15 cellular contexts compared by ENCODE assay signal in the genomic region with DNA sequence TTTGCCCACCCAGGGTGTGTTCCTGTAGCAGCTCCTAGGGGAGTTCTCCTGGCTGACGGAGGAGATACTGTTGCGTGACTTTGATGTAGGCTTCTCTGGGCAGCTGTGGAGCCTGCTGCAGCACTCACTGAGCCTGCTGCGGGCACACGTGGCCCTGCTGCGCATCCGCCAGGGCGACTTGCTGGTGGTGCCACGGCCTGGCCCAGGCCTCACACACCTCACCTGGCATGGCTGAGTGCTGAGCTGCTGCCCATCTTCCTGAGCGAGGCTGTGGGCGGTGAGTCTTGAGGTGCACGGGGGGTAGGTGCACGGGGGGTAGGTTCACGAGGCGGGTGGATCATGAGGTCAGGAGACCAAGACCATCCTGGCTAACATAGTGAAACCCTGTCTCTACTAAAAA.
A peak's percentile ranks its signal among the peaks of the same experiment; 100 is the strongest.
DNase-seq lines count a peak whose midpoint lies in the region; ATAC-seq and TF ChIP-seq lines count a peak whose summit lies in the region.
"Had no signal": no experiment of that assay in that cellular context is flagged by ENCODE, and none has a peak within 500 bp of the region (broad histone marks: within the 10 kb centered on the region; RNA-seq: fewer than 3 reads in every experiment).

No MANE protein-coding gene starts in this region.

- H3K9ac ChIP-seq in SK-N-SH: no peak overlapping the region
- H3K9ac ChIP-seq in DND-41 (ENCODE audit: low read depth, low read length): no peak overlapping the region
- H3K9ac ChIP-seq: BLaER1 had no signal

- H3K4me1 Mint-ChIP-seq in activated naive CD4-positive, alpha-beta T cell treated with anti-CD3 and anti-CD28 coated beads, Interleukin-2, amount 10 ng/mL, durations not matched to agents 7 days and 5 days: no peaks in the 10 kb centered on the region
- H3K4me1 Mint-ChIP-seq: CD8-positive, alpha-beta memory T cell; H9 had no signal

- H3K79me2 ChIP-seq in SK-N-SH (ENCODE audit: insufficient read depth) (no peaks in the 10 kb centered on the region), DND-41 (ENCODE audit: insufficient read depth, low read length) (no peaks in the 10 kb centered on the region)

- no peak overlapping the region for H3K4me3 Mint-ChIP-seq in activated naive CD4-positive, alpha-beta T cell treated with anti-CD3 and anti-CD28 coated beads, Interleukin-2, amount 10 ng/mL, durations not matched to agents 7 days and 5 days
- H3K4me3 Mint-ChIP-seq: CD8-positive, alpha-beta memory T cell; H9 had no signal

- POLR2A ChIA-PET in SK-N-SH (lab: Yijun Ruan, JAX): no interaction called here

- H3K27ac ChIP-seq in SK-N-SH (ENCODE audit: low read depth in 2 of 2, low read length in 1 of 2) (no peak overlapping the region), DND-41 (ENCODE audit: low read length) (no peak overlapping the region), lower lobe of right lung (no peak overlapping the region), vagina (no peak overlapping the region)
- H3K27ac ChIP-seq: 22Rv1, BLaER1 had no signal

- no peak for TF ChIP-seq POLR2A in vagina (IDR thresholded peaks at IDR 0.05)

- no peaks in the 10 kb centered on the region for H3K4me1 ChIP-seq in SK-N-SH (ENCODE audit: control insufficient read depth in 1 of 2, insufficient read depth in 2 of 2, low read depth in 1 of 2, low read length in 1 of 2)
- no peaks in the 10 kb centered on the region for H3K4me1 ChIP-seq in DND-41 (ENCODE audit: insufficient read depth, low read length)
- no peaks in the 10 kb centered on the region for H3K4me1 ChIP-seq in lower lobe of right lung
- no peaks in the 10 kb centered on the region for H3K4me1 ChIP-seq in vagina
- H3K4me1 ChIP-seq: BLaER1, Caco-2 had no signal

- no peak for TF ChIP-seq RAD21 in SK-N-SH (IDR thresholded peaks at IDR 0.05; ENCODE audit: low read length)

- no peak overlapping the region for H2AFZ ChIP-seq in SK-N-SH (ENCODE audit: low read depth)
- no peak overlapping the region for H2AFZ ChIP-seq in DND-41 (ENCODE audit: low read depth, low read length)

- intact Hi-C loops in lower lobe of right lung (cut with DNase I): no loop called here
- intact Hi-C loops in vagina (cut with DNase I): no loop called here

- CTCF ChIA-PET in SK-N-SH (lab: Yijun Ruan, JAX): no interaction called here
- CTCF ChIA-PET in activated naive CD4-positive, alpha-beta T cell treated with anti-CD3 and anti-CD28 coated beads, Interleukin-2, amount 10 ng/mL, durations not matched to agents 7 days and 5 days (lab: Charles Lee): no interaction called here

- H3K27me3 ChIP-seq in SK-N-SH (ENCODE audit: insufficient read depth) (no peaks in the 10 kb centered on the region), DND-41 (ENCODE audit: insufficient read depth, low read length, poor library complexity) (no peaks in the 10 kb centered on the region), lower lobe of right lung (ENCODE audit: low read depth) (no peaks in the 10 kb centered on the region), vagina (no peaks in the 10 kb centered on the region)
- H3K27me3 ChIP-seq: BLaER1 had no signal

- no peaks in the 10 kb centered on the region for H3K36me3 ChIP-seq in SK-N-SH (replicated peaks in 1 of 2; ENCODE audit: control insufficient read depth in 1 of 2, insufficient read depth in 2 of 2, low read length in 1 of 2)
- no peaks in the 10 kb centered on the region for H3K36me3 ChIP-seq in DND-41 (ENCODE audit: insufficient read depth, low read length)
- H3K36me3 ChIP-seq in lower lobe of right lung: no peaks in the 10 kb centered on the region
- H3K36me3 ChIP-seq in vagina: no peaks in the 10 kb centered on the region
- H3K36me3 ChIP-seq: BLaER1 had no signal

- DNase-seq in SK-N-SH (peak; percentile 0), DND-41 (no peak), lower lobe of right lung (peak; percentile 35), putamen (ENCODE audit: low spot score) (peak; percentile 0), vagina (ENCODE audit: extremely low spot score in 2 of 2) (no peak)
- no peak for DNase-seq in activated naive CD4-positive, alpha-beta T cell treated with anti-CD3 and anti-CD28 coated beads, Interleukin-2, amount 10 ng/mL, durations not matched to agents 7 days and 5 days
- DNase-seq: AML-193; Caco-2; CD8-positive, alpha-beta memory T cell; DMS53; H9 had no signal

- H3K27ac Mint-ChIP-seq in activated naive CD4-positive, alpha-beta T cell treated with anti-CD3 and anti-CD28 coated beads, Interleukin-2, amount 10 ng/mL, durations not matched to agents 7 days and 5 days: no peak overlapping the region
- H3K27ac Mint-ChIP-seq: CD8-positive, alpha-beta memory T cell; H9 had no signal

- H3K9me3 ChIP-seq in SK-N-SH (no peaks in the 10 kb centered on the region), DND-41 (ENCODE audit: insufficient read depth, low read length, severe bottlenecking) (no peaks in the 10 kb centered on the region), lower lobe of right lung (peaks cover 7% of the 10 kb centered on the region), vagina (no peaks in the 10 kb centered on the region)
- H3K9me3 ChIP-seq: Caco-2 had no signal

- peaks cover 7% of the 10 kb centered on the region for H3K36me3 Mint-ChIP-seq in activated naive CD4-positive, alpha-beta T cell treated with anti-CD3 and anti-CD28 coated beads, Interleukin-2, amount 10 ng/mL, durations not matched to agents 7 days and 5 days

- no peak for TF ChIP-seq EP300 in SK-N-SH (IDR thresholded peaks at IDR 0.05; ENCODE audit: borderline replicate concordance in 1 of 2, low read depth in 1 of 2, low read length in 1 of 2)

- TF ChIP-seq CTCF in SK-N-SH (IDR thresholded peaks at IDR 0.05): no peak
- no peak for TF ChIP-seq CTCF in DND-41 (IDR thresholded peaks at IDR 0.05; ENCODE audit: borderline replicate concordance, extremely low read depth, low read length, poor library complexity, severe bottlenecking)
- no peak for TF ChIP-seq CTCF in lower lobe of right lung (IDR thresholded peaks at IDR 0.05)
- TF ChIP-seq CTCF in vagina (IDR thresholded peaks at IDR 0.05): no peak

- ATAC-seq in SK-N-SH treated with all-trans-retinoic acid at 6 μM for 48 hours (no peak), DND-41 (ENCODE audit: insufficient read depth, low read depth) (0 out of 3 replicates have a peak, but pooled peaks have one; percentile 15), lower lobe of right lung (no peak), GM21737 (IDR thresholded peaks at IDR 0.05; ENCODE audit: unreplicated experiment) (no peak)

- H4K20me1 ChIP-seq in SK-N-SH (ENCODE audit: insufficient read depth) (no peaks in the 10 kb centered on the region), DND-41 (ENCODE audit: insufficient read depth, low read length) (no peaks in the 10 kb centered on the region)
- H4K20me1 ChIP-seq: BLaER1 had no signal

- H3K27me3 Mint-ChIP-seq in activated naive CD4-positive, alpha-beta T cell treated with anti-CD3 and anti-CD28 coated beads, Interleukin-2, amount 10 ng/mL, durations not matched to agents 7 days and 5 days: no peaks in the 10 kb centered on the region
- H3K27me3 Mint-ChIP-seq: CD8-positive, alpha-beta memory T cell had no signal

- H3F3A ChIP-seq in SK-N-SH (replicated peaks; ENCODE audit: insufficient read depth): no peaks in the 10 kb centered on the region

- peaks cover 23% of the 10 kb centered on the region for H3K9me3 Mint-ChIP-seq in activated naive CD4-positive, alpha-beta T cell treated with anti-CD3 and anti-CD28 coated beads, Interleukin-2, amount 10 ng/mL, durations not matched to agents 7 days and 5 days

- no peak overlapping the region for H3K4me3 ChIP-seq in SK-N-SH (ENCODE audit: low read depth in 2 of 2, low read length in 1 of 2)
- no peak overlapping the region for H3K4me3 ChIP-seq in DND-41 (ENCODE audit: low read depth in 1 of 2, low read length in 2 of 2)
- no peak overlapping the region for H3K4me3 ChIP-seq in lower lobe of right lung
- no peak overlapping the region for H3K4me3 ChIP-seq in vagina
- H3K4me3 ChIP-seq: BLaER1 had no signal

- no peaks in the 10 kb centered on the region for H3K9me2 ChIP-seq in SK-N-SH

- H3K4me2 ChIP-seq in SK-N-SH: no peak overlapping the region
- no peak overlapping the region for H3K4me2 ChIP-seq in DND-41 (ENCODE audit: insufficient read depth, low read length)
- H3K4me2 ChIP-seq: BLaER1 had no signal

- WGBS in SK-N-SH (ENCODE audit: low lambda C conversion rate): 48% methylated on average over 5 of the region's 14 CpGs

TF ChIP-seq in SK-N-SH, 30 proteins besides CTCF, POLR2A, EP300 and RAD21 (continues in another document):
- TF ChIP-seq POLR2AphosphoS5 (IDR thresholded peaks at IDR 0.05; ENCODE audit: low read depth, low read length) (no peak), TAF1 (IDR thresholded peaks at IDR 0.05; ENCODE audit: borderline replicate concordance, low read depth, low read length) (no peak)
- TF ChIP-seq, protein P1, sequence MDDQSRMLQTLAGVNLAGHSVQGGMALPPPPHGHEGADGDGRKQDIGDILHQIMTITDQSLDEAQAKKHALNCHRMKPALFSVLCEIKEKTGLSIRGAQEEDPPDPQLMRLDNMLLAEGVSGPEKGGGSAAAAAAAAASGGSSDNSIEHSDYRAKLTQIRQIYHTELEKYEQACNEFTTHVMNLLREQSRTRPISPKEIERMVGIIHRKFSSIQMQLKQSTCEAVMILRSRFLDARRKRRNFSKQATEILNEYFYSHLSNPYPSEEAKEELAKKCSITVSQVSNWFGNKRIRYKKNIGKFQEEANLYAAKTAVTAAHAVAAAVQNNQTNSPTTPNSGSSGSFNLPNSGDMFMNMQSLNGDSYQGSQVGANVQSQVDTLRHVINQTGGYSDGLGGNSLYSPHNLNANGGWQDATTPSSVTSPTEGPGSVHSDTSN (IDR thresholded peaks at IDR 0.05): no peak

TF ChIP-seq in SK-N-SH treated with all-trans-retinoic acid at 6 μM for 48 hours, 23 proteins besides CTCF, POLR2A, EP300 and RAD21 (continues in another document):
- TF ChIP-seq TCF4 (CRISPR knock-in tag; IDR thresholded peaks at IDR 0.05; ENCODE audit: borderline replicate concordance) (no peak), OSR1 (CRISPR knock-in tag; IDR thresholded peaks at IDR 0.05) (no peak), ZFP3 (CRISPR knock-in tag; IDR thresholded peaks at IDR 0.05) (no peak)
- TF ChIP-seq, protein P2, sequence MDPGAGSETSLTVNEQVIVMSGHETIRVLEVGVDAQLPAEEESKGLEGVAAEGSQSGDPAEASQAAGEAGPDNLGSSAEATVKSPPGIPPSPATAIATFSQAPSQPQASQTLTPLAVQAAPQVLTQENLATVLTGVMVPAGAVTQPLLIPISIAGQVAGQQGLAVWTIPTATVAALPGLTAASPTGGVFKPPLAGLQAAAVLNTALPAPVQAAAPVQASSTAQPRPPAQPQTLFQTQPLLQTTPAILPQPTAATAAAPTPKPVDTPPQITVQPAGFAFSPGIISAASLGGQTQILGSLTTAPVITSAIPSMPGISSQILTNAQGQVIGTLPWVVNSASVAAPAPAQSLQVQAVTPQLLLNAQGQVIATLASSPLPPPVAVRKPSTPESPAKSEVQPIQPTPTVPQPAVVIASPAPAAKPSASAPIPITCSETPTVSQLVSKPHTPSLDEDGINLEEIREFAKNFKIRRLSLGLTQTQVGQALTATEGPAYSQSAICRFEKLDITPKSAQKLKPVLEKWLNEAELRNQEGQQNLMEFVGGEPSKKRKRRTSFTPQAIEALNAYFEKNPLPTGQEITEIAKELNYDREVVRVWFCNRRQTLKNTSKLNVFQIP (CRISPR knock-in tag; IDR thresholded peaks at IDR 0.05; ENCODE audit: borderline replicate concordance, low read depth): no peak

Comparison
In these comparisons a context has a peak if more than half of its experiments do, and no peak if none do; other contexts are left out.
1. DNase-seq: peak in SK-N-SH (single experiment), lower lobe of right lung (single experiment) and putamen (single experiment); none in DND-41 (single experiment), vagina (0 of 2) and activated naive CD4-positive, alpha-beta T cell treated with anti-CD3 and anti-CD28 coated beads, Interleukin-2, amount 10 ng/mL, durations not matched to agents 7 days and 5 days (single experiment).